12 cellular contexts compared by ENCODE assay signal in the genomic region with DNA sequence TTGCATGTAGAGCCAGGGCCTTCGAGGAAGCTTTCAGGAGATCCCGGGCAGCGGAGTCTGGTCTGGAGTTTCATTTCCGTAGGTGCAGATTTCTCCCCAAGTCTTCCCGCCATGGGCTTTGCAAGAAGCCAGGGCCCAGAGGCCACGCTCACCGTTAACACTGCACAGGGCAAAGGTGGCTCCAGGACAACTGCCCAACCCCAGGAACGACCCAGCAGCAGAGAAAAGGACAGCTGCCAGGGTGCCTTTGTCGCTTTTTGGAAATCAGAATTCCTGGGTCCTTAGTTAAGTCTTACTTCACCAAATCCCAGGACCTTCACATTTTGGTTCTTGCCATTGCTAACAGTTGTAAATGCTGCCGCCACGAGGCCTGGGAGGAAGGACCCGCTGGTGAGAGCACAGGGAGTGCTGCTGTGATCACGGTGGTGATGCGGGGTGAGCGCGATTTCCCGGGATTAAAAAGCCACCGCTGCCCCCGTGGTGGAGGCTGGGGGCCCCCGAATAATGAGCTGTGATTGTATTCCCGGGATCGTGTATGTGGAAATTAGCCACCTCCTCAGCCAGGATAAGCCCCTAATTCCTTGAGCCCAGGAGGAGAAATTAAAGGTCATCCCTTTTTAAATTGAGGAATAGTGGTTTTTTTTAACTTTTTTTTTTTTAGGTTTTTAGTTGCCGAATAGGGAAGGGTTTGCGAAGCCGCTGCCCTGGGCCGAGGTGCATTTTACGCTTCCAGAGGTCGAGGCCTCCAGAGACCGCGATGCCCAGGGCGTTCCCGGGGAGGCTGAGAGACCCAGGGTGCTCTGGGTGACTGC. TPM values are rescaled to one million over a fixed set of nuclear protein-coding genes. Genes with fewer than 3 reads are reported as not detected.
A peak's percentile ranks its signal among the peaks of the same experiment; 100 is the strongest.
DNase-seq lines count a peak whose midpoint lies in the region; ATAC-seq and TF ChIP-seq lines count a peak whose summit lies in the region.
"Had no signal": no experiment of that assay in that cellular context is flagged by ENCODE, and none has a peak within 500 bp of the region (broad histone marks: within the 10 kb centered on the region; RNA-seq: fewer than 3 reads in every experiment).

No MANE protein-coding gene starts in this region.

- no peak for DNase-seq in activated T-cell treated with anti-CD3 and anti-CD28 coated beads, Interleukin-2, amount 50 U/mL, for 4 hours
- DNase-seq in activated T-cell treated with anti-CD3 and anti-CD28 coated beads for 4 hours, result no peak
- no peak for DNase-seq in WTC11 (ENCODE audit: low spot score)
- DNase-seq in foreskin keratinocyte, result no peak
- peak; percentile 32 for DNase-seq in stimulated activated CD8-positive, alpha-beta memory T cell treated with anti-CD3 and anti-CD28 coated beads, Interleukin-4, amount 100 ng/mL, for 48 hours
- DNase-seq in activated T-helper 2 cell treated with anti-CD3 and anti-CD28 coated beads, Interferon-gamma antibody, Interleukin-2, Interleukin-4, amounts not matched to agents 10 μg/mL and 5 μg/mL and 100 μg/mL, durations not matched to agents 14 hours and 24 hours and 36 hours (ENCODE audit: low spot score), result no peak
- no peak for DNase-seq in NCI-H748 treated with DMSO at 0.1 percent for 48 hours (lab: John Stamatoyannopoulos, UW)
- DNase-seq: NCI-H2029 treated with DMSO at 0.1 percent for 48 hours, occipital lobe, SHP77 treated with DMSO at 0.1 percent for 48 hours had no signal

- ATAC-seq in activated T-cell treated with anti-CD3 and anti-CD28 coated beads, Interleukin-2, amount 50 U/mL, for 4 hours, result no peak
- ATAC-seq in WTC11 (no peak), foreskin keratinocyte (no peak), GM19035 (IDR thresholded peaks at IDR 0.05; ENCODE audit: unreplicated experiment) (no peak)

- peak overlapping the region; percentile 24 for H3K4me3 Mint-ChIP-seq in activated T-cell treated with anti-CD3 and anti-CD28 coated beads, Interleukin-2, amount 50 U/mL, for 4 hours
- peak overlapping the region; percentile 58 for H3K4me3 Mint-ChIP-seq in WTC11
- H3K4me3 Mint-ChIP-seq in activated T-helper 2 cell treated with anti-CD3 and anti-CD28 coated beads, Interferon-gamma antibody, Interleukin-2, Interleukin-4, amounts not matched to agents 10 μg/mL and 5 μg/mL and 100 μg/mL, durations not matched to agents 14 hours and 24 hours and 36 hours (ENCODE audit: low read depth), result no peak overlapping the region

- no peaks in the 10 kb centered on the region for H3K36me3 Mint-ChIP-seq in activated T-cell treated with anti-CD3 and anti-CD28 coated beads, Interleukin-2, amount 50 U/mL, for 4 hours (ENCODE audit: insufficient read depth)
- no peaks in the 10 kb centered on the region for H3K36me3 Mint-ChIP-seq in WTC11
- no peaks in the 10 kb centered on the region for H3K36me3 Mint-ChIP-seq in activated T-helper 2 cell treated with anti-CD3 and anti-CD28 coated beads, Interferon-gamma antibody, Interleukin-2, Interleukin-4, amounts not matched to agents 10 μg/mL and 5 μg/mL and 100 μg/mL, durations not matched to agents 14 hours and 24 hours and 36 hours (ENCODE audit: low read depth)

- H3K9me3 Mint-ChIP-seq in activated T-cell treated with anti-CD3 and anti-CD28 coated beads, Interleukin-2, amount 50 U/mL, for 4 hours, result no peaks in the 10 kb centered on the region
- no peaks in the 10 kb centered on the region for H3K9me3 Mint-ChIP-seq in WTC11
- no peaks in the 10 kb centered on the region for H3K9me3 Mint-ChIP-seq in activated T-helper 2 cell treated with anti-CD3 and anti-CD28 coated beads, Interferon-gamma antibody, Interleukin-2, Interleukin-4, amounts not matched to agents 10 μg/mL and 5 μg/mL and 100 μg/mL, durations not matched to agents 14 hours and 24 hours and 36 hours

- H3K27ac ChIP-seq in foreskin keratinocyte, result no peak overlapping the region

- intact Hi-C loops in activated T-helper 2 cell treated with anti-CD3 and anti-CD28 coated beads, Interferon-gamma antibody, Interleukin-2, Interleukin-4, amounts not matched to agents 10 μg/mL and 5 μg/mL and 100 μg/mL, durations not matched to agents 14 hours and 24 hours and 36 hours (cut with micrococcal nuclease), result no loop called here

- no peaks in the 10 kb centered on the region for H3K4me1 ChIP-seq in foreskin keratinocyte

- CTCF ChIA-PET in WTC11 (lab: Charles Lee), result no interaction called here

- H3K27ac Mint-ChIP-seq in WTC11, result no peak overlapping the region
- no peak overlapping the region for H3K27ac Mint-ChIP-seq in activated T-helper 2 cell treated with anti-CD3 and anti-CD28 coated beads, Interferon-gamma antibody, Interleukin-2, Interleukin-4, amounts not matched to agents 10 μg/mL and 5 μg/mL and 100 μg/mL, durations not matched to agents 14 hours and 24 hours and 36 hours

- H3K27me3 ChIP-seq in foreskin keratinocyte, result peaks cover 100% of the 10 kb centered on the region

- no peak for TF ChIP-seq CTCF in WTC11 (IDR thresholded peaks at IDR 0.05)
- peak; percentile 34 for TF ChIP-seq CTCF in foreskin keratinocyte (conservative IDR thresholded peaks at IDR 0.05)

- H3K27me3 Mint-ChIP-seq in activated T-cell treated with anti-CD3 and anti-CD28 coated beads, Interleukin-2, amount 50 U/mL, for 4 hours (ENCODE audit: low read depth), result peaks cover 84% of the 10 kb centered on the region
- peaks cover 100% of the 10 kb centered on the region for H3K27me3 Mint-ChIP-seq in WTC11 (ENCODE audit: low read depth)
- peaks cover 83% of the 10 kb centered on the region for H3K27me3 Mint-ChIP-seq in activated T-helper 2 cell treated with anti-CD3 and anti-CD28 coated beads, Interferon-gamma antibody, Interleukin-2, Interleukin-4, amounts not matched to agents 10 μg/mL and 5 μg/mL and 100 μg/mL, durations not matched to agents 14 hours and 24 hours and 36 hours (ENCODE audit: low read depth)

- peaks cover 41% of the 10 kb centered on the region for H3K4me1 Mint-ChIP-seq in activated T-cell treated with anti-CD3 and anti-CD28 coated beads, Interleukin-2, amount 50 U/mL, for 4 hours (ENCODE audit: low read depth)
- H3K4me1 Mint-ChIP-seq in WTC11, result peaks cover 64% of the 10 kb centered on the region
- peaks cover 6% of the 10 kb centered on the region for H3K4me1 Mint-ChIP-seq in activated T-helper 2 cell treated with anti-CD3 and anti-CD28 coated beads, Interferon-gamma antibody, Interleukin-2, Interleukin-4, amounts not matched to agents 10 μg/mL and 5 μg/mL and 100 μg/mL, durations not matched to agents 14 hours and 24 hours and 36 hours (ENCODE audit: low read depth)

- POLR2A ChIA-PET in WTC11 (lab: Charles Lee), result no interaction called here

TF ChIP-seq in WTC11, 78 proteins besides CTCF, POLR2A, EP300 and RAD21 (continues in another document):
- TF ChIP-seq, protein P1, sequence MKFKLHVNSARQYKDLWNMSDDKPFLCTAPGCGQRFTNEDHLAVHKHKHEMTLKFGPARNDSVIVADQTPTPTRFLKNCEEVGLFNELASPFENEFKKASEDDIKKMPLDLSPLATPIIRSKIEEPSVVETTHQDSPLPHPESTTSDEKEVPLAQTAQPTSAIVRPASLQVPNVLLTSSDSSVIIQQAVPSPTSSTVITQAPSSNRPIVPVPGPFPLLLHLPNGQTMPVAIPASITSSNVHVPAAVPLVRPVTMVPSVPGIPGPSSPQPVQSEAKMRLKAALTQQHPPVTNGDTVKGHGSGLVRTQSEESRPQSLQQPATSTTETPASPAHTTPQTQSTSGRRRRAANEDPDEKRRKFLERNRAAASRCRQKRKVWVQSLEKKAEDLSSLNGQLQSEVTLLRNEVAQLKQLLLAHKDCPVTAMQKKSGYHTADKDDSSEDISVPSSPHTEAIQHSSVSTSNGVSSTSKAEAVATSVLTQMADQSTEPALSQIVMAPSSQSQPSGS (CRISPR knock-in tag; IDR thresholded peaks at IDR 0.05; ENCODE audit: borderline replicate concordance, low read depth), result no peak
- TF ChIP-seq ZNF671 (CRISPR knock-in tag; IDR thresholded peaks at IDR 0.05), result no peak
- no peak for TF ChIP-seq ZNF232 (CRISPR knock-in tag; IDR thresholded peaks at IDR 0.05)
- TF ChIP-seq, protein P2, sequence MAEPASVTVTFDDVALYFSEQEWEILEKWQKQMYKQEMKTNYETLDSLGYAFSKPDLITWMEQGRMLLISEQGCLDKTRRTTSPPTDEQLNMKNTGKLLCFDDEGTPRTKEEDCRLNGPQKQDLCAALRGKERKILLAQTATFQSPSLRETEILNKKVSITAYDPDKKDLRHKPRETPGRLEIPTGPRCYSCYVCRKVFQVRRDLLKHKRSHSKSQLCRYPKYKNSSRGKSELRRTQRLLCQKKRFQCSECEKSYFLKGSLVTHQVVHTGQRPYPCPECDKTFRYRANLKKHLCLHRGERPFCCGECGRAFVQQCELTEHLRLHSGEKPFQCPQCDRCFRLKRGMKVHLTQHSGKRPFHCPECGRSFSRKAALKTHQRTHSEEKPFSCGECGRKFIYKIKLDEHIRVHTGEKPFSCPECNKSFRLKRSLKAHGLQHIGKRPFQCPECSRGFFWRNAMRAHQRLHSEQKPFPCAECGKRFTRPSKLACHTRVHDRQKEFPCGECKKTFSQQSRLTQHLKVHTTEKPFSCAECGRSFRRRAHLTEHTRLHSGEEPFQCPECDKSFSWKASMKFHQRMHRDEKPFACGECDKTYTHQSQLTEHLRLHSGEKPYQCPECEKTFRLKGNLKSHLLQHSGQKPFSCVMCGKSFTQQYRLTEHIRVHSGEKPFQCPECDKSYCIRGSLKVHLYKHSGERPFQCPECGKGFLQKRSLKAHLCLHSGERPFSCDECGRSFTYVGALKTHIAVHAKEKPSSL (CRISPR knock-in tag; conservative IDR thresholded peaks at IDR 0.05), result no peak
- TF ChIP-seq, protein P3, sequence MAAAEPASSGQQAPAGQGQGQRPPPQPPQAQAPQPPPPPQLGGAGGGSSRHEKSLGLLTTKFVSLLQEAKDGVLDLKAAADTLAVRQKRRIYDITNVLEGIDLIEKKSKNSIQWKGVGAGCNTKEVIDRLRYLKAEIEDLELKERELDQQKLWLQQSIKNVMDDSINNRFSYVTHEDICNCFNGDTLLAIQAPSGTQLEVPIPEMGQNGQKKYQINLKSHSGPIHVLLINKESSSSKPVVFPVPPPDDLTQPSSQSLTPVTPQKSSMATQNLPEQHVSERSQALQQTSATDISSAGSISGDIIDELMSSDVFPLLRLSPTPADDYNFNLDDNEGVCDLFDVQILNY (CRISPR knock-in tag; IDR thresholded peaks at IDR 0.05), result no peak
- TF ChIP-seq SP1 (CRISPR knock-in tag; conservative IDR thresholded peaks at IDR 0.05), result no peak
- TF ChIP-seq, protein P4, sequence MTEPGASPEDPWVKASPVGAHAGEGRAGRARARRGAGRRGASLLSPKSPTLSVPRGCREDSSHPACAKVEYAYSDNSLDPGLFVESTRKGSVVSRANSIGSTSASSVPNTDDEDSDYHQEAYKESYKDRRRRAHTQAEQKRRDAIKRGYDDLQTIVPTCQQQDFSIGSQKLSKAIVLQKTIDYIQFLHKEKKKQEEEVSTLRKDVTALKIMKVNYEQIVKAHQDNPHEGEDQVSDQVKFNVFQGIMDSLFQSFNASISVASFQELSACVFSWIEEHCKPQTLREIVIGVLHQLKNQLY (CRISPR knock-in tag; IDR thresholded peaks at IDR 0.05), result no peak

RNA-seq across cellular contexts. Expression of gene SIM2, which starts 8.2 kb away (rescaled TPM):
- under 1 TPM in 2 of 3 donors, not detected in 1; 0.18 to 0.24 TPM for total RNA-seq in activated T-cell treated with anti-CD3 and anti-CD28 coated beads, Interleukin-2, amount 50 U/mL, for 4 hours
- total RNA-seq in WTC11 (2021) (0.09 to 0.17 TPM (median 0.11 TPM) in 3 replicates), foreskin keratinocyte (not detected in 2 replicates)
- not detected in 2 replicates for polyA plus RNA-seq in foreskin keratinocyte
- total RNA-seq in activated T-helper 2 cell treated with anti-CD3 and anti-CD28 coated beads, Interferon-gamma antibody, Interleukin-2, Interleukin-4, amounts not matched to agents 10 μg/mL and 5 μg/mL and 100 μg/mL, durations not matched to agents 14 hours and 24 hours and 36 hours, result 0.18 and 0.21 TPM in 2 replicates
- total RNA-seq: occipital lobe had no signal
- polyA plus RNA-seq: BJ had no signal
